Comparison of ENCODE assay signal across 15 cellular contexts in genomic region chr12:26869908-26870459, GRCh38. TPM values are rescaled to one million over a fixed set of nuclear protein-coding genes. Genes with fewer than 3 reads are reported as not detected.
DNase-seq lines count a peak whose midpoint lies in the region; ATAC-seq and TF ChIP-seq lines count a peak whose summit lies in the region.
"Had no signal": no experiment of that assay in that cellular context is flagged by ENCODE, and none has a peak within 500 bp of the region (broad histone marks: within the 10 kb centered on the region; RNA-seq: fewer than 3 reads in every experiment).

No MANE protein-coding gene starts in this region.

- no peak for TF ChIP-seq POLR2A in gastroesophageal sphincter (IDR thresholded peaks at IDR 0.05)
- no peak for TF ChIP-seq POLR2A in stomach (IDR thresholded peaks at IDR 0.05)

- no peaks in the 10 kb centered on the region; the same call in 1 of the 2 replicates for H3K9me2 ChIP-seq in PC-9 (ENCODE audit: insufficient read depth)

- no peaks in the 10 kb centered on the region for H3K36me3 ChIP-seq in left ventricle myocardium inferior
- H3K36me3 ChIP-seq in PC-9 (ENCODE audit: low read depth), result no peaks in the 10 kb centered on the region
- H3K36me3 ChIP-seq in gastroesophageal sphincter, result no peaks in the 10 kb centered on the region
- H3K36me3 ChIP-seq in stomach, result no peaks in the 10 kb centered on the region

- 40 to 64% methylated on average over 1 to 4 of the region's 6 CpGs for WGBS in gastroesophageal sphincter (ENCODE audit: low coverage in 1 of 2), 2 donors
- WGBS in stomach, 5 donors, result 65 to 81% (median 74%) methylated on average over 6 of the region's 6 CpGs

- H4K20me1 ChIP-seq in PC-9 (ENCODE audit: insufficient read depth), result no peaks in the 10 kb centered on the region

- POLR2A ChIA-PET in PC-9 (lab: Charles Lee; ENCODE audit: unreplicated experiment), result no interaction called here

- peak overlapping the region; percentile 71 for H3K4me2 ChIP-seq in PC-9

- no peaks in the 10 kb centered on the region for H3K79me2 ChIP-seq in PC-9 (ENCODE audit: low read depth)

- TF ChIP-seq CTCF in left ventricle myocardium inferior (IDR thresholded peaks at IDR 0.05; ENCODE audit: borderline replicate concordance) (no peak), PC-9 (conservative IDR thresholded peaks at IDR 0.05) (no peak), gastroesophageal sphincter (IDR thresholded peaks at IDR 0.05) (no peak), stomach (IDR thresholded peaks at IDR 0.05) (no peak)

- DNase-seq in left ventricle myocardium inferior, result no peak
- no peak for DNase-seq in Right ventricle myocardium superior
- DNase-seq in PC-9, result no peak
- no peak for DNase-seq in stomach
- DNase-seq in stimulated activated CD8-positive, alpha-beta memory T cell treated with anti-CD3 and anti-CD28 coated beads, Interleukin-4, amount 100 ng/mL, for 48 hours, result no peak
- no peak for DNase-seq in GF-D8 (lab: John Stamatoyannopoulos, UW)
- DNase-seq: activated CD8-positive, alpha-beta memory T cell treated with anti-CD3 and anti-CD28 coated beads, Interleukin-2, amount 10 ng/mL, durations not matched to agents 7 days and 5 days; activated naive CD4-positive, alpha-beta T cell treated with Interleukin-2 at 50 U/mL for 16 hours; effector CD8-positive, alpha-beta T cell; foreskin melanocyte; immature natural killer cell; posterior cingulate gyrus; stimulated activated CD4-positive, alpha-beta T cell treated with anti-CD3 and anti-CD28 coated beads, Interleukin-12 subunit alpha, Interleukin-12 subunit beta, amount 100 ng/mL, for 4 hours had no signal

- H3K27ac ChIP-seq in left ventricle myocardium inferior (replicated peaks) (peak overlapping the region; percentile 36), PC-9 (peak overlapping the region; percentile 43), gastroesophageal sphincter (no peak overlapping the region), stomach (peak overlapping the region in 3 of 5 donors; percentile 40 to 71 (median 64))

- H3K27me3 ChIP-seq in left ventricle myocardium inferior (ENCODE audit: low read depth) (no peaks in the 10 kb centered on the region), PC-9 (ENCODE audit: insufficient read depth, low read depth) (no peaks in the 10 kb centered on the region), gastroesophageal sphincter (no peaks in the 10 kb centered on the region), stomach (no peaks in the 10 kb centered on the region)

- H2AFZ ChIP-seq in PC-9, result peak overlapping the region; percentile 48; the same call in 1 of the 2 replicates

- H3K4me1 ChIP-seq in left ventricle myocardium inferior, result peaks cover 20% of the 10 kb centered on the region
- peaks cover 14% of the 10 kb centered on the region for H3K4me1 ChIP-seq in PC-9 (replicated peaks; ENCODE audit: insufficient read depth)
- H3K4me1 ChIP-seq in gastroesophageal sphincter, result peaks cover 0 to 17% (median 0%) of the 10 kb centered on the region in 3 donors
- peaks cover 11 to 17% (median 15%) of the 10 kb centered on the region in 4 donors for H3K4me1 ChIP-seq in stomach

- intact Hi-C loops in left ventricle myocardium inferior (cut with micrococcal nuclease), result no loop called here
- intact Hi-C loops in Right ventricle myocardium superior (cut with DNase I), result no loop called here
- intact Hi-C loops in PC-9 (cut with micrococcal nuclease; ENCODE audit: unreplicated experiment), result no loop called here
- intact Hi-C loops in stomach (cut with DNase I; ENCODE audit: low total_unique reads), result no loop called here

- ATAC-seq in Right ventricle myocardium superior (ENCODE audit: poor library complexity) (no peak), gastroesophageal sphincter (peak; percentile 24), GM19455 (IDR thresholded peaks at IDR 0.05; ENCODE audit: unreplicated experiment) (no peak)
- ATAC-seq: activated CD8-positive, alpha-beta memory T cell treated with anti-CD3 and anti-CD28 coated beads, Interleukin-2, amount 10 ng/mL, durations not matched to agents 7 days and 5 days had no signal

- H3K4me3 ChIP-seq in left ventricle myocardium inferior (no peak overlapping the region), PC-9 (peak overlapping the region; percentile 43; the same call in 1 of the 2 replicates), gastroesophageal sphincter (no peak overlapping the region), stomach (no peak overlapping the region)

- H3F3A ChIP-seq in PC-9 (ENCODE audit: insufficient read depth, low read depth), result peaks cover 14% of the 10 kb centered on the region; the same call in 1 of the 2 replicates

- no TSS peak for BruUV-seq in PC-9 (replicated peaks; lab: Mats Ljungman, UMichigan)

- no peak for TF ChIP-seq EP300 in gastroesophageal sphincter (IDR thresholded peaks at IDR 0.05)
- no peak for TF ChIP-seq EP300 in stomach (IDR thresholded peaks at IDR 0.05)

- CTCF ChIA-PET in PC-9 (lab: Charles Lee), result no interaction called here

- H3K9me3 ChIP-seq in left ventricle myocardium inferior (replicated peaks) (no peaks in the 10 kb centered on the region), PC-9 (ENCODE audit: insufficient read depth, low read depth) (no peaks in the 10 kb centered on the region), gastroesophageal sphincter (no peaks in the 10 kb centered on the region), stomach (no peaks in the 10 kb centered on the region)

RNA-seq across cellular contexts. Expression of gene ITPR2, which starts 37.0 kb away (rescaled TPM):
- total RNA-seq in left ventricle myocardium inferior (15.8 TPM), Right ventricle myocardium superior (10.0 TPM), PC-9 (2021) (16.2 and 26.0 TPM in 2 replicates), gastroesophageal sphincter (10 to 100 TPM; 30.8 to 63.0 (median 44.4) TPM), stomach (100 to 1,000 TPM in 1 of 5 donors, 10 to 100 TPM in 4; 23.2 to 172 (median 37.1) TPM)
- polyA plus RNA-seq in stomach, result 1 to 10 TPM; 1.4 to 2.3 (median 1.8) TPM

Comparison
In these comparisons a context has a peak if more than half of its experiments do, and no peak if none do; other contexts are left out.
1. H3K27ac ChIP-seq: peak in left ventricle myocardium inferior (single experiment), PC-9 (single experiment) and stomach (3 of 5); none in gastroesophageal sphincter (0 of 4).